In the genomic region with DNA sequence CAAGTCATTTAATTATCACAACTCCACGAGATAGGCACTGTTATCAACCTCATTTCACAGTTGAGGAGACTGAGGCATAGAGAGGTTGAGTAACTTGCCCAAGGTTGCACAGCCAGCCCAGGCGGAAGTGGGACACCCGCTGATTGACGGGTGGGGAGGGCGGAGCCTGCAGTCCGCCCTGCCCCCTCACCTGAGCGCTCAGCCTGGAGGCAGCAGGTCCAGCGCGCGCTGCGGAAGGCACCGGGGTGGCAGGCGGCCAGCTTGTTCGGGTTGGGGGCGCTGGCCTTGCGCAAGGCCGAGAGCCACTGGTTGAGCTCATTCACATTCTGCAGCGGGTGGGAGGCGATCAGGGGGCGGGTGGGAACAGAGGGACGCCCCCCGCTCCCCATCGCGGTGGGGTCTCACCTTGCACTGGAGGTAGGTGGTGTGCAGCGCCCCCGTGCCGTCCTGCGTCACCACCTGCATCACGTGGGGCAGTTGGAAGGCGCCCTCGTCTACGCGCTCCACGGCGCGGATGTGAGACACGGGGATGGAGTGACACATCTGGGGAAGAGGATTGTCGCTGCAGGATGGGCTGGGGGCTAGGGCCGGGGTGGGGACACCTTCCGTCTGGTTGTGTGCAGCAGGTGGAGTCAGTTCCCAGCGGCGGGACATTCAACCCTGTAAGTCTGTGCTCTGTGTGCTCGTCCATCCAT, we compare ENCODE assay signal across 8 cellular contexts. TPM values are rescaled to one million over a fixed set of nuclear protein-coding genes. Genes with fewer than 3 reads are reported as not detected.
DNase-seq lines count a peak whose midpoint lies in the region; ATAC-seq lines count a peak whose summit lies in the region.

No MANE protein-coding gene starts in this region.

- no peak overlapping the region for H3K27ac ChIP-seq in duodenal mucosa (ENCODE audit: low read depth, low read length)
- no peak overlapping the region for H3K27ac ChIP-seq in GM23248

- H3K27me3 ChIP-seq in duodenal mucosa (ENCODE audit: control insufficient read depth in 1 of 2, insufficient read depth in 2 of 2, low read length in 2 of 2), result peaks cover 0 to 4% of the 10 kb centered on the region in 2 donors
- H3K27me3 ChIP-seq in GM23248 (replicated peaks; ENCODE audit: insufficient read depth), result no peaks in the 10 kb centered on the region; the same call in 1 of the 2 replicates

- H3K79me2 ChIP-seq in GM23248 (ENCODE audit: insufficient read depth), result no peaks in the 10 kb centered on the region

- H3K9me3 ChIP-seq in duodenal mucosa (ENCODE audit: control insufficient read depth in 1 of 2, low read length in 2 of 2), result no peaks in the 10 kb centered on the region
- H3K9me3 ChIP-seq in GM23248 (ENCODE audit: low read depth), result no peaks in the 10 kb centered on the region

- peak overlapping the region; percentile 37 to 43 for H3K4me3 ChIP-seq in duodenal mucosa (ENCODE audit: low read depth in 1 of 2, low read length in 2 of 2)
- no peak overlapping the region for H3K4me3 ChIP-seq in GM23248

- WGBS in GM23248 (ENCODE audit: low coverage in 1 of 2, low lambda C conversion rate in 2 of 2, missing lambda C conversion rate in 2 of 2), 2 experiments, result 6 to 9% methylated on average over 38 to 40 of the region's 43 CpGs

- H3K9me2 ChIP-seq in GM23248 (ENCODE audit: insufficient read depth), result no peaks in the 10 kb centered on the region

- ATAC-seq in GM18868 (IDR thresholded peaks at IDR 0.05; ENCODE audit: unreplicated experiment) (peak; percentile 53), GM18511 (IDR thresholded peaks at IDR 0.05; ENCODE audit: unreplicated experiment) (no peak), HG02642 (IDR thresholded peaks at IDR 0.05; ENCODE audit: poor library complexity, unreplicated experiment) (no peak)

- H4K20me1 ChIP-seq in GM23248 (ENCODE audit: insufficient read depth), result no peaks in the 10 kb centered on the region

- no peak overlapping the region for H3K4me2 ChIP-seq in GM23248 (ENCODE audit: unreplicated experiment)

- no peaks in the 10 kb centered on the region for H3F3A ChIP-seq in GM23248 (ENCODE audit: insufficient read depth)

- in situ Hi-C loops in GM23248 (cut with MboI), result no loop called here

- DNase-seq in activated CD4-positive, alpha-beta T cell treated with anti-CD3 and anti-CD28 coated beads for 1 hour, result peak; percentile 51
- peak; percentile 52 to 59 (median 56) for DNase-seq in stimulated activated CD4-positive, alpha-beta T cell treated with anti-CD3 and anti-CD28 coated beads, Interleukin-12 subunit alpha, Interleukin-12 subunit beta, amount 100 ng/mL, for 48 hours (ENCODE audit: low read depth in 2 of 3, low spot score in 1 of 3)
- DNase-seq in NOMO-1 treated with DMSO at 0.1 percent for 48 hours (lab: John Stamatoyannopoulos, UW; ENCODE audit: unreplicated experiment) (no peak), GM23248 (no peak)

- H3K36me3 ChIP-seq in duodenal mucosa (ENCODE audit: control insufficient read depth in 1 of 2, insufficient read depth in 2 of 2, low read length in 2 of 2) (no peaks in the 10 kb centered on the region), GM23248 (ENCODE audit: low read depth) (no peaks in the 10 kb centered on the region)

- H3K4me1 ChIP-seq in duodenal mucosa (ENCODE audit: control insufficient read depth in 1 of 2, insufficient read depth in 2 of 2, low read length in 2 of 2) (peaks cover 0 to 4% of the 10 kb centered on the region in 2 donors), GM23248 (ENCODE audit: insufficient read depth) (no peaks in the 10 kb centered on the region)

- H2AFZ ChIP-seq in GM23248, result no peak overlapping the region

- no peak overlapping the region for H3K9ac ChIP-seq in duodenal mucosa (ENCODE audit: low read depth in 1 of 2, low read length in 2 of 2)
- H3K9ac ChIP-seq in GM23248, result no peak overlapping the region

RNA-seq across cellular contexts. Expression of a gene that starts 31.7 kb away (rescaled TPM):
- total RNA-seq in GM23248 (2014; rRNA removed; shearing (Covaris generic)), result not detected in 2 replicates
- polyA plus RNA-seq in GM23248 (2016; fragmentation: Nextera tagmentation; extraction: Ambion mirVana), result not detected in 2 replicates

RNA-seq across cellular contexts. Expression of a gene that starts 45.6 kb away (rescaled TPM):
- total RNA-seq in GM23248 (2014; rRNA removed; shearing (Covaris generic)), result not detected in 2 replicates
- not detected in 2 replicates for polyA plus RNA-seq in GM23248 (2016; fragmentation: Nextera tagmentation; extraction: Ambion mirVana)

RNA-seq across cellular contexts. Expression of a gene that starts 47.4 kb away (rescaled TPM):
- not detected in 2 replicates for total RNA-seq in GM23248 (2014; rRNA removed; shearing (Covaris generic))
- not detected in 2 replicates for polyA plus RNA-seq in GM23248 (2016; fragmentation: Nextera tagmentation; extraction: Ambion mirVana)

Comparison
In these comparisons a context has a peak if more than half of its experiments do, and no peak if none do; other contexts are left out.
1. DNase-seq: peak in activated CD4-positive, alpha-beta T cell treated with anti-CD3 and anti-CD28 coated beads for 1 hour (single experiment) and stimulated activated CD4-positive, alpha-beta T cell treated with anti-CD3 and anti-CD28 coated beads, Interleukin-12 subunit alpha, Interleukin-12 subunit beta, amount 100 ng/mL, for 48 hours (3 of 3); none in NOMO-1 treated with DMSO at 0.1 percent for 48 hours (single experiment) and GM23248 (single experiment).